ENCODE assay signal across 8 cellular contexts in genomic region chr1:183635112-183635605, GRCh38. TPM values are rescaled to one million over a fixed set of nuclear protein-coding genes. Genes with fewer than 3 reads are reported as not detected.
DNase-seq lines count a peak whose midpoint lies in the region; ATAC-seq and TF ChIP-seq lines count a peak whose summit lies in the region.

No MANE protein-coding gene starts in this region.

- H3F3A ChIP-seq in Loucy (ENCODE audit: low read depth), result peaks cover 5% of the 10 kb centered on the region

- H3K4me1 ChIP-seq in Loucy (ENCODE audit: insufficient read depth, low read length, poor library complexity, severe bottlenecking), result peaks cover 43% of the 10 kb centered on the region

- ATAC-seq in GM21390 (IDR thresholded peaks at IDR 0.05; ENCODE audit: unreplicated experiment), result peak; percentile 2

- DNase-seq in Ammon's horn (ENCODE audit: low spot score) (peak; percentile 21), fibroblast of the aortic adventitia (ENCODE audit: low read depth) (no peak), neural crest cell (ENCODE audit: low read depth, low spot score) (peak; percentile 23), GM13976 (ENCODE audit: low spot score) (no peak), NCI-H1694 (lab: John Stamatoyannopoulos, UW) (no peak)
- peak; percentile 38 for DNase-seq in activated T-helper 2 cell treated with anti-CD3 and anti-CD28 coated beads, Interferon-gamma antibody, Interleukin-2, Interleukin-4, amounts not matched to agents 10 μg/mL and 5 μg/mL and 100 μg/mL, durations not matched to agents 14 hours and 24 hours and 36 hours (ENCODE audit: low spot score)

- intact Hi-C loops in activated T-helper 2 cell treated with anti-CD3 and anti-CD28 coated beads, Interferon-gamma antibody, Interleukin-2, Interleukin-4, amounts not matched to agents 10 μg/mL and 5 μg/mL and 100 μg/mL, durations not matched to agents 14 hours and 24 hours and 36 hours (cut with micrococcal nuclease), result loop anchor here (1.0 to 10.0 kb wide), 9 partner anchors 164 to 1120 kb away; partner anchors contain the start of genes C1orf21, COLGALT2, EDEM3 and TSEN15

- no peaks in the 10 kb centered on the region for H3K9me2 ChIP-seq in Loucy (replicated peaks; ENCODE audit: low read depth, low read length)

- H3K9me3 Mint-ChIP-seq in activated T-helper 2 cell treated with anti-CD3 and anti-CD28 coated beads, Interferon-gamma antibody, Interleukin-2, Interleukin-4, amounts not matched to agents 10 μg/mL and 5 μg/mL and 100 μg/mL, durations not matched to agents 14 hours and 24 hours and 36 hours, result no peaks in the 10 kb centered on the region
- no peaks in the 10 kb centered on the region for H3K9me3 Mint-ChIP-seq in neural crest cell

- peaks cover 8% of the 10 kb centered on the region for H3K36me3 ChIP-seq in Loucy (ENCODE audit: insufficient read depth, low read length)

- in situ Hi-C loops in GM13976 (cut with MboI; ENCODE audit: low sequenced_read_pairs, unreplicated experiment), result no loop called here

- H3K9me3 ChIP-seq in Loucy (ENCODE audit: insufficient read depth, low read depth, low read length), result no peaks in the 10 kb centered on the region

- H3K9ac ChIP-seq in Loucy (ENCODE audit: low read depth, low read length, poor library complexity, severe bottlenecking), result peak overlapping the region; percentile 98

- H3K27me3 ChIP-seq in Loucy (ENCODE audit: insufficient read depth, low read length, poor library complexity, severe bottlenecking), result peaks cover 8% of the 10 kb centered on the region

- H3K79me2 ChIP-seq in Loucy (ENCODE audit: insufficient read depth, low read length), result peaks cover 49% of the 10 kb centered on the region

- TF ChIP-seq CTCF in Loucy (conservative IDR thresholded peaks at IDR 0.05; ENCODE audit: low read length), result no peak
- no peak for TF ChIP-seq CTCF in fibroblast of the aortic adventitia (IDR thresholded peaks at IDR 0.05; ENCODE audit: insufficient read depth, low read length)
- TF ChIP-seq CTCF in neural crest cell (conservative IDR thresholded peaks at IDR 0.05), result no peak
- no peak for TF ChIP-seq CTCF in GM13976 (IDR thresholded peaks at IDR 0.05; ENCODE audit: borderline replicate concordance, control extremely low read depth, extremely low read depth, insufficient read depth, missing control alignments)

- H3K4me3 ChIP-seq in Loucy (ENCODE audit: low read length, poor library complexity, severe bottlenecking) (peak overlapping the region; percentile 84), fibroblast of the aortic adventitia (ENCODE audit: low read depth, low read length) (peak overlapping the region; percentile 85)

- peaks cover 11% of the 10 kb centered on the region for H3K27me3 Mint-ChIP-seq in activated T-helper 2 cell treated with anti-CD3 and anti-CD28 coated beads, Interferon-gamma antibody, Interleukin-2, Interleukin-4, amounts not matched to agents 10 μg/mL and 5 μg/mL and 100 μg/mL, durations not matched to agents 14 hours and 24 hours and 36 hours (ENCODE audit: low read depth)
- H3K27me3 Mint-ChIP-seq in neural crest cell (ENCODE audit: low read depth), result peaks cover 11% of the 10 kb centered on the region

- peak overlapping the region; percentile 100 for H3K27ac Mint-ChIP-seq in activated T-helper 2 cell treated with anti-CD3 and anti-CD28 coated beads, Interferon-gamma antibody, Interleukin-2, Interleukin-4, amounts not matched to agents 10 μg/mL and 5 μg/mL and 100 μg/mL, durations not matched to agents 14 hours and 24 hours and 36 hours
- peak overlapping the region; percentile 98 for H3K27ac Mint-ChIP-seq in neural crest cell (ENCODE audit: unreplicated experiment)

- H3K4me1 Mint-ChIP-seq in activated T-helper 2 cell treated with anti-CD3 and anti-CD28 coated beads, Interferon-gamma antibody, Interleukin-2, Interleukin-4, amounts not matched to agents 10 μg/mL and 5 μg/mL and 100 μg/mL, durations not matched to agents 14 hours and 24 hours and 36 hours (ENCODE audit: low read depth), result peaks cover 39% of the 10 kb centered on the region
- peaks cover 50% of the 10 kb centered on the region for H3K4me1 Mint-ChIP-seq in neural crest cell

- H3K4me3 Mint-ChIP-seq in activated T-helper 2 cell treated with anti-CD3 and anti-CD28 coated beads, Interferon-gamma antibody, Interleukin-2, Interleukin-4, amounts not matched to agents 10 μg/mL and 5 μg/mL and 100 μg/mL, durations not matched to agents 14 hours and 24 hours and 36 hours (ENCODE audit: low read depth), result peak overlapping the region; percentile 100
- H3K4me3 Mint-ChIP-seq in neural crest cell, result peak overlapping the region; percentile 99

- peaks cover 39% of the 10 kb centered on the region for H4K20me1 ChIP-seq in Loucy (ENCODE audit: insufficient read depth, low read length, poor library complexity, severe bottlenecking)

- H3K4me2 ChIP-seq in Loucy (ENCODE audit: low read depth, low read length, poor library complexity, severe bottlenecking), result peak overlapping the region; percentile 80

- H2AFZ ChIP-seq in Loucy (ENCODE audit: low read length), result peak overlapping the region; percentile 58; the same call in 1 of the 2 replicates

- H3K36me3 Mint-ChIP-seq in activated T-helper 2 cell treated with anti-CD3 and anti-CD28 coated beads, Interferon-gamma antibody, Interleukin-2, Interleukin-4, amounts not matched to agents 10 μg/mL and 5 μg/mL and 100 μg/mL, durations not matched to agents 14 hours and 24 hours and 36 hours (ENCODE audit: low read depth), result peaks cover 33% of the 10 kb centered on the region
- H3K36me3 Mint-ChIP-seq in neural crest cell (ENCODE audit: low read depth), result peaks cover 4% of the 10 kb centered on the region

RNA-seq across cellular contexts. Expression of gene ARPC5, which starts 0.4 kb away (rescaled TPM):
- 160 and 169 TPM in 2 replicates for total RNA-seq in activated T-helper 2 cell treated with anti-CD3 and anti-CD28 coated beads, Interferon-gamma antibody, Interleukin-2, Interleukin-4, amounts not matched to agents 10 μg/mL and 5 μg/mL and 100 μg/mL, durations not matched to agents 14 hours and 24 hours and 36 hours
- total RNA-seq in fibroblast of the aortic adventitia (ENCODE audit: low replicate concordance), result 112 and 312 TPM in 2 replicates
- 87.0 and 94.6 TPM in 2 replicates for total RNA-seq in neural crest cell

RNA-seq across cellular contexts. Expression of gene APOBEC4, which starts 18.0 kb away (rescaled TPM):
- not detected in 2 replicates for total RNA-seq in activated T-helper 2 cell treated with anti-CD3 and anti-CD28 coated beads, Interferon-gamma antibody, Interleukin-2, Interleukin-4, amounts not matched to agents 10 μg/mL and 5 μg/mL and 100 μg/mL, durations not matched to agents 14 hours and 24 hours and 36 hours
- total RNA-seq in fibroblast of the aortic adventitia (ENCODE audit: low replicate concordance) (not detected in 2 replicates), neural crest cell (not detected in 2 replicates)

RNA-seq across cellular contexts. Expression of gene NCF2, which starts 44.9 kb away (rescaled TPM):
- total RNA-seq in activated T-helper 2 cell treated with anti-CD3 and anti-CD28 coated beads, Interferon-gamma antibody, Interleukin-2, Interleukin-4, amounts not matched to agents 10 μg/mL and 5 μg/mL and 100 μg/mL, durations not matched to agents 14 hours and 24 hours and 36 hours, result 2.2 and 2.6 TPM in 2 replicates
- total RNA-seq in fibroblast of the aortic adventitia (ENCODE audit: low replicate concordance) (0.63 and 0.74 TPM in 2 replicates), neural crest cell (not detected in 2 replicates)

Comparison
In these comparisons a context has a peak if more than half of its experiments do, and no peak if none do; other contexts are left out.
1. DNase-seq: peak in Ammon's horn (single experiment), activated T-helper 2 cell treated with anti-CD3 and anti-CD28 coated beads, Interferon-gamma antibody, Interleukin-2, Interleukin-4, amounts not matched to agents 10 μg/mL and 5 μg/mL and 100 μg/mL, durations not matched to agents 14 hours and 24 hours and 36 hours (single experiment) and neural crest cell (single experiment); none in fibroblast of the aortic adventitia (single experiment), GM13976 (single experiment) and NCI-H1694 (single experiment).